ENCODE assay signal across 10 cellular contexts in genomic region chr13:39056018-39056417, GRCh38.
"Had no signal": no experiment of that assay in that cellular context is flagged by ENCODE, and none has a peak within 500 bp of the region (broad histone marks: within the 10 kb centered on the region; RNA-seq: fewer than 3 reads in every experiment).

No MANE protein-coding gene starts in this region.

- ATAC-seq: HepG2 had no signal

- H3K4me3 Mint-ChIP-seq: H9, HFFc6, IgD-negative memory B cell had no signal

- FAIRE-seq: H54, HepG2 had no signal

- H2AFZ ChIP-seq: GM23248 had no signal

- H3K4me3 ChIP-seq: GM23248 had no signal

- H3K27ac Mint-ChIP-seq: H9, HFFc6, IgD-negative memory B cell had no signal

- H3K27ac ChIP-seq: GM23248, HL-60 had no signal

- H3K27me3 Mint-ChIP-seq: IgD-negative memory B cell had no signal

- H3K9ac ChIP-seq: GM23248 had no signal

- H3K9me3 Mint-ChIP-seq: HFFc6 had no signal

- DNase-seq: GM23248, GOT3, H9, HCEC 1CT, HFFc6, KG1 had no signal
